ENCODE assay signal across 1 cellular context in genomic region chr22:45190473-45190872, GRCh38.
TF ChIP-seq lines count a peak whose summit lies in the region.

No MANE protein-coding gene starts in this region.

TF ChIP-seq in HepG2, 621 proteins besides CTCF, POLR2A, EP300 and RAD21:
- no peak for TF ChIP-seq HNF1A (IDR thresholded peaks at IDR 0.05; ENCODE audit: low read depth)
- no peak for TF ChIP-seq HNF1A (CRISPR knock-in tag; IDR thresholded peaks at IDR 0.05; ENCODE audit: borderline replicate concordance)
- TF ChIP-seq ZNF160 (CRISPR knock-in tag; IDR thresholded peaks at IDR 0.05): no peak
- 0 out of 2 replicates have a peak, but pooled peaks have one; percentile 13 for TF ChIP-seq ARID5B (CRISPR knock-in tag; IDR thresholded peaks at IDR 0.05)
- TF ChIP-seq SAP130 (CRISPR knock-in tag; IDR thresholded peaks at IDR 0.05; ENCODE audit: low read depth): 0 out of 2 replicates have a peak, but pooled peaks have one; percentile 18
- peak; percentile 58 for TF ChIP-seq FOXA3 (CRISPR knock-in tag; IDR thresholded peaks at IDR 0.05)
- TF ChIP-seq FOXA1 (IDR thresholded peaks at IDR 0.05): peak; percentile 46; the same call in 1 of the 2 replicates
- TF ChIP-seq FOXA1 (CRISPR knock-in tag; IDR thresholded peaks at IDR 0.05): peak; percentile 62
- no peak for TF ChIP-seq ZNF281 (CRISPR knock-in tag; IDR thresholded peaks at IDR 0.05; ENCODE audit: borderline replicate concordance)
- TF ChIP-seq ZNF407 (CRISPR knock-in tag; IDR thresholded peaks at IDR 0.05; ENCODE audit: not compliant biosample characterization): no peak
- TF ChIP-seq ARID3A (IDR thresholded peaks at IDR 0.05; ENCODE audit: low read depth, low read length): 0 out of 2 replicates have a peak, but pooled peaks have one; percentile 27
- peak; percentile 36; the same call in 1 of the 2 replicates for TF ChIP-seq SOX5 (CRISPR knock-in tag; IDR thresholded peaks at IDR 0.05; ENCODE audit: borderline replicate concordance)
- TF ChIP-seq ZKSCAN5 (CRISPR knock-in tag; IDR thresholded peaks at IDR 0.05): no peak
- TF ChIP-seq HNF4A (CRISPR knock-in tag; IDR thresholded peaks at IDR 0.05): peak; percentile 48; the same call in 1 of the 2 replicates
- peak; percentile 74; the same call in 1 of the 2 replicates for TF ChIP-seq SIX1 (CRISPR knock-in tag; IDR thresholded peaks at IDR 0.05; ENCODE audit: borderline replicate concordance)
- no peak for TF ChIP-seq SP140L (CRISPR knock-in tag; IDR thresholded peaks at IDR 0.05; ENCODE audit: borderline replicate concordance)
